ENCODE assay signal across 12 cellular contexts in the genomic region with DNA sequence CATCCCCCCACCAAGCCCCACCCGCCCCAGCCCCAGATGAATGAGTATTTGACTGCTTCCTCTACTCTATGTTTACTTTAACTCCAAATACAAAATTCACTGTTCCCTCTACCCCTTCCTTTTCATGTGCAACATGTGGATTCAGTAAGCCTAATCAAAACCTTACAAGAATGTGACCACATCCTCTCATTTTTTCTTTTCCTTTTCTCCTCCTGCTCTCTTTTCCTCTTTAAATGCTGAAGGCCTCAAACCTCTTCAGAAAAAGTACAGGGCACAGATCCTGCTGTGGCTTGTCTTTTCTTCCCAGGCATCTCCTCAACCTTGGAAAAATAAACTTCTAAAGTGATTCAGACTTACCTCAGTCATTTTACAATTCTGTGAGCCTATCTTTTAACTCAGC.
DNase-seq lines count a peak whose midpoint lies in the region; ATAC-seq and TF ChIP-seq lines count a peak whose summit lies in the region.
"Had no signal": no experiment of that assay in that cellular context is flagged by ENCODE, and none has a peak within 500 bp of the region (broad histone marks: within the 10 kb centered on the region; RNA-seq: fewer than 3 reads in every experiment).

No MANE protein-coding gene starts in this region.

- H2BK12ac ChIP-seq in H9 (ENCODE audit: insufficient read length, low read depth, low read length) (no peak overlapping the region), neuronal stem cell (ENCODE audit: low read length) (no peak overlapping the region)

- no peaks in the 10 kb centered on the region for H3K36me3 ChIP-seq in hepatocyte (replicated peaks; ENCODE audit: insufficient read depth, low read depth)
- H3K36me3 ChIP-seq in aorta (ENCODE audit: control insufficient read depth in 1 of 2, insufficient read depth in 2 of 2, low read length in 1 of 2) = peaks cover 1 to 2% of the 10 kb centered on the region in 2 donors
- peaks cover 5 to 22% of the 10 kb centered on the region in 2 donors for H3K36me3 ChIP-seq in neuronal stem cell (replicated peaks in 1 of 2; ENCODE audit: control insufficient read depth in 2 of 2, insufficient read depth in 2 of 2, low read length in 2 of 2)

- H2BK15ac ChIP-seq in H9 (ENCODE audit: low read depth, low read length) (no peak overlapping the region), neuronal stem cell (ENCODE audit: low read length) (no peak overlapping the region)

- no peaks in the 10 kb centered on the region for H3K27me3 ChIP-seq in H9 (ENCODE audit: insufficient read depth, low read length)
- no peaks in the 10 kb centered on the region for H3K27me3 ChIP-seq in hepatocyte
- H3K27me3 ChIP-seq in aorta (ENCODE audit: control insufficient read depth in 1 of 2, insufficient read depth in 2 of 2, low read length in 1 of 2) = no peaks in the 10 kb centered on the region
- H3K27me3 ChIP-seq in neuronal stem cell (ENCODE audit: control insufficient read depth in 3 of 3, insufficient read depth in 3 of 3, low read depth in 1 of 3, low read length in 3 of 3) = no peaks in the 10 kb centered on the region

- intact Hi-C loops in aorta (cut with DNase I) = no loop called here

- H3K27me3 Mint-ChIP-seq in H9 (ENCODE audit: low read depth) = no peaks in the 10 kb centered on the region
- no peaks in the 10 kb centered on the region for H3K27me3 Mint-ChIP-seq in activated naive CD8-positive, alpha-beta T cell treated with anti-CD3 and anti-CD28 coated beads, Interleukin-2, amount 50 U/mL, for 24 hours

- H3K9me3 Mint-ChIP-seq in H9 = peaks cover 0 to 4% of the 10 kb centered on the region in 2 experiments; a peak in 1 of 5 replicates
- peaks cover 8% of the 10 kb centered on the region for H3K9me3 Mint-ChIP-seq in activated naive CD8-positive, alpha-beta T cell treated with anti-CD3 and anti-CD28 coated beads, Interleukin-2, amount 50 U/mL, for 24 hours

- H2BK5ac ChIP-seq in H9 (ENCODE audit: insufficient read length, low read length) (no peak overlapping the region), neuronal stem cell (ENCODE audit: low read length) (no peak overlapping the region)

- no peaks in the 10 kb centered on the region for H3K79me2 ChIP-seq in H9 (ENCODE audit: insufficient read depth, low read length)
- H3K79me2 ChIP-seq in hepatocyte = no peaks in the 10 kb centered on the region

- ATAC-seq in activated naive CD8-positive, alpha-beta T cell treated with anti-CD3 and anti-CD28 coated beads, Interleukin-2, amount 50 U/mL, for 24 hours = no peak
- ATAC-seq in aorta (ENCODE audit: low FRiP score) = no peak
- ATAC-seq: HepG2 had no signal

- no peaks in the 10 kb centered on the region for H3K9me3 ChIP-seq in H9 (ENCODE audit: control insufficient read depth, low read depth, low read length)
- no peaks in the 10 kb centered on the region for H3K9me3 ChIP-seq in hepatocyte (ENCODE audit: low read depth)
- H3K9me3 ChIP-seq in aorta (ENCODE audit: control insufficient read depth, low read length) = no peaks in the 10 kb centered on the region
- H3K9me3 ChIP-seq in neuronal stem cell (replicated peaks in 1 of 2; ENCODE audit: control insufficient read depth in 2 of 2, insufficient read depth in 1 of 2, low read depth in 1 of 2, low read length in 2 of 2) = no peaks in the 10 kb centered on the region

- H3K4ac ChIP-seq in H9 (ENCODE audit: low read depth, low read length) (no peak overlapping the region), neuronal stem cell (ENCODE audit: low read length) (no peak overlapping the region)

- H3K4me3 ChIP-seq in hepatocyte (no peak overlapping the region), aorta (ENCODE audit: low read length in 2 of 2) (no peak overlapping the region), neuronal stem cell (ENCODE audit: low read length in 2 of 2) (no peak overlapping the region)

- no peak overlapping the region for H3K9ac ChIP-seq in H9 (ENCODE audit: extremely low read depth, insufficient read length, low read length)
- no peak overlapping the region for H3K9ac ChIP-seq in neuronal stem cell (ENCODE audit: low read depth, low read length, poor library complexity)

- H3K9me2 ChIP-seq in hepatocyte (replicated peaks; ENCODE audit: insufficient read depth) = no peaks in the 10 kb centered on the region

- DNase-seq in AG08396 (ENCODE audit: low spot score) (peak; percentile 26), H9 (no peak), hepatocyte (ENCODE audit: low spot score) (no peak), NCI-H2171 treated with DMSO at 0.1 percent for 48 hours (lab: John Stamatoyannopoulos, UW) (no peak), aorta (no peak), neuronal stem cell (ENCODE audit: low spot score) (no peak)
- DNase-seq in activated naive CD8-positive, alpha-beta T cell treated with anti-CD3 and anti-CD28 coated beads, Interleukin-2, amount 50 U/mL, for 24 hours = no peak
- DNase-seq in stimulated activated CD4-positive, alpha-beta T cell treated with anti-CD3 and anti-CD28 coated beads, Interleukin-2, amount 100 ng/mL, for 24 hours = no peak
- DNase-seq: activated gamma-delta T cell treated with Interleukin-2 at 50 U/mL for 16 hours; NCI-H446; stimulated activated CD4-positive, alpha-beta T cell treated with anti-CD3 and anti-CD28 coated beads, Interleukin-1b, Interleukin-23, amount 100 ng/mL, for 48 hours had no signal

- H3K18ac ChIP-seq in H9 (ENCODE audit: insufficient read length, low read depth, low read length) (no peak overlapping the region), neuronal stem cell (ENCODE audit: low read length) (no peak overlapping the region)

- no peaks in the 10 kb centered on the region for H3K4me1 ChIP-seq in H9 (ENCODE audit: insufficient read depth, low read length)
- no peaks in the 10 kb centered on the region for H3K4me1 ChIP-seq in hepatocyte (ENCODE audit: insufficient read depth)
- no peaks in the 10 kb centered on the region for H3K4me1 ChIP-seq in aorta (ENCODE audit: control insufficient read depth in 1 of 2, insufficient read depth in 2 of 2, low read length in 2 of 2)
- no peaks in the 10 kb centered on the region for H3K4me1 ChIP-seq in neuronal stem cell (ENCODE audit: control insufficient read depth in 2 of 2, insufficient read depth in 1 of 2, low read depth in 1 of 2, low read length in 2 of 2)

- no peak overlapping the region for H4K5ac ChIP-seq in H9 (ENCODE audit: insufficient read length, low read depth, low read length)

- H2BK120ac ChIP-seq in H9 (ENCODE audit: low read depth, low read length, poor library complexity, severe bottlenecking) = no peak overlapping the region
- H2BK120ac ChIP-seq in neuronal stem cell (ENCODE audit: low read depth, low read length) = no peak overlapping the region

- no peak overlapping the region for H3T11ph ChIP-seq in H9 (ENCODE audit: low read length)

- no peak overlapping the region for H2AK5ac ChIP-seq in H9 (ENCODE audit: insufficient read length, low read length)
- H2AK5ac ChIP-seq in neuronal stem cell (ENCODE audit: low read depth, low read length) = no peak overlapping the region

- H3K27ac ChIP-seq in H9 (ENCODE audit: insufficient read length, low read depth, low read length) (no peak overlapping the region), hepatocyte (peak overlapping the region; percentile 17), aorta (ENCODE audit: low read depth in 1 of 2, low read length in 2 of 2) (no peak overlapping the region), neuronal stem cell (replicated peaks; ENCODE audit: low read length) (no peak overlapping the region)

- H3K23ac ChIP-seq in H9 (ENCODE audit: insufficient read length, low read depth, low read length) (no peak overlapping the region), neuronal stem cell (ENCODE audit: low read depth, low read length, poor library complexity) (no peak overlapping the region)

- no peak overlapping the region for H4K8ac ChIP-seq in H9 (replicated peaks; ENCODE audit: insufficient read length, low read depth, low read length)
- H4K8ac ChIP-seq in neuronal stem cell (ENCODE audit: low read depth, low read length) = no peak overlapping the region

- H3K27ac Mint-ChIP-seq in H9 = peak overlapping the region in 2 of 3 experiments; percentile 34 to 70; a peak in 4 of 7 replicates
- H3K27ac Mint-ChIP-seq in activated naive CD8-positive, alpha-beta T cell treated with anti-CD3 and anti-CD28 coated beads, Interleukin-2, amount 50 U/mL, for 24 hours = peak overlapping the region; percentile 17

- H3K4me3 Mint-ChIP-seq in H9 = no peak overlapping the region
- H3K4me3 Mint-ChIP-seq in activated naive CD8-positive, alpha-beta T cell treated with anti-CD3 and anti-CD28 coated beads, Interleukin-2, amount 50 U/mL, for 24 hours = no peak overlapping the region

- no peak overlapping the region for H2BK20ac ChIP-seq in H9 (ENCODE audit: low read depth, low read length, poor library complexity, severe bottlenecking)

- H4K91ac ChIP-seq in H9 (ENCODE audit: insufficient read length, low read depth, low read length) (no peak overlapping the region), neuronal stem cell (ENCODE audit: low read depth, low read length, poor library complexity) (no peak overlapping the region)

- H3K56ac ChIP-seq in H9 (ENCODE audit: insufficient read length, low read depth, low read length) = no peak overlapping the region

- no peaks in the 10 kb centered on the region for H3K79me1 ChIP-seq in H9 (ENCODE audit: insufficient read depth, low read depth, low read length, poor library complexity, severe bottlenecking)
- H3K79me1 ChIP-seq in neuronal stem cell (ENCODE audit: low read depth, low read length) = no peaks in the 10 kb centered on the region

- H3K4me2 ChIP-seq in H9 (ENCODE audit: insufficient read depth, insufficient read length, low read length) = no peak overlapping the region
- no peak overlapping the region for H3K4me2 ChIP-seq in hepatocyte
- H3K4me2 ChIP-seq in neuronal stem cell (ENCODE audit: insufficient read depth, low read length, poor library complexity, severe bottlenecking) = no peak overlapping the region

- no peaks in the 10 kb centered on the region for H3K23me2 ChIP-seq in H9 (ENCODE audit: insufficient read length, low read depth, low read length, poor library complexity, severe bottlenecking)

- no peak overlapping the region for H3K14ac ChIP-seq in H9 (ENCODE audit: insufficient read depth, low read length)
- H3K14ac ChIP-seq in neuronal stem cell (ENCODE audit: low read length) = no peak overlapping the region

- no peaks in the 10 kb centered on the region for H4K20me1 ChIP-seq in H9 (ENCODE audit: control insufficient read depth, insufficient read depth, insufficient read length)
- no peaks in the 10 kb centered on the region for H4K20me1 ChIP-seq in hepatocyte (ENCODE audit: insufficient read depth, poor library complexity, severe bottlenecking)

- TF ChIP-seq CTCF in H9 (conservative IDR thresholded peaks at IDR 0.05) (no peak), hepatocyte (IDR thresholded peaks at IDR 0.05; ENCODE audit: poor library complexity) (no peak)

- H3K4me1 Mint-ChIP-seq in H9 = peaks cover 4 to 5% of the 10 kb centered on the region in 2 experiments
- H3K4me1 Mint-ChIP-seq in activated naive CD8-positive, alpha-beta T cell treated with anti-CD3 and anti-CD28 coated beads, Interleukin-2, amount 50 U/mL, for 24 hours = peaks cover 6% of the 10 kb centered on the region

- peaks cover 7 to 21% (median 16%) of the 10 kb centered on the region in 3 experiments for H3K36me3 Mint-ChIP-seq in H9 (ENCODE audit: insufficient read depth in 1 of 3, low read depth in 3 of 3)
- peaks cover 52% of the 10 kb centered on the region for H3K36me3 Mint-ChIP-seq in activated naive CD8-positive, alpha-beta T cell treated with anti-CD3 and anti-CD28 coated beads, Interleukin-2, amount 50 U/mL, for 24 hours (ENCODE audit: low read depth)

- no peak overlapping the region for H2AFZ ChIP-seq in H9 (ENCODE audit: low read length)
- H2AFZ ChIP-seq in hepatocyte = no peak overlapping the region
- H2AFZ ChIP-seq in neuronal stem cell (ENCODE audit: low read length) = no peak overlapping the region

- WGBS in H9 (ENCODE audit: extremely low coverage, insufficient read length, low lambda C conversion rate) = no CpG with 5 or more reads among the region's 1 CpG
- 79% methylated on average over 1 of the region's 1 CpG for WGBS in hepatocyte (ENCODE audit: low lambda C conversion rate, missing lambda C conversion rate)
- WGBS in aorta, 2 donors = 71 to 83% methylated on average over 1 of the region's 1 CpG
- WGBS in neuronal stem cell (ENCODE audit: extremely low coverage in 2 of 2, insufficient read length in 2 of 2, insufficient replicate concordance in 1 of 2), 2 donors = no CpG with 5 or more reads among the region's 1 CpG
